In the genomic region with DNA sequence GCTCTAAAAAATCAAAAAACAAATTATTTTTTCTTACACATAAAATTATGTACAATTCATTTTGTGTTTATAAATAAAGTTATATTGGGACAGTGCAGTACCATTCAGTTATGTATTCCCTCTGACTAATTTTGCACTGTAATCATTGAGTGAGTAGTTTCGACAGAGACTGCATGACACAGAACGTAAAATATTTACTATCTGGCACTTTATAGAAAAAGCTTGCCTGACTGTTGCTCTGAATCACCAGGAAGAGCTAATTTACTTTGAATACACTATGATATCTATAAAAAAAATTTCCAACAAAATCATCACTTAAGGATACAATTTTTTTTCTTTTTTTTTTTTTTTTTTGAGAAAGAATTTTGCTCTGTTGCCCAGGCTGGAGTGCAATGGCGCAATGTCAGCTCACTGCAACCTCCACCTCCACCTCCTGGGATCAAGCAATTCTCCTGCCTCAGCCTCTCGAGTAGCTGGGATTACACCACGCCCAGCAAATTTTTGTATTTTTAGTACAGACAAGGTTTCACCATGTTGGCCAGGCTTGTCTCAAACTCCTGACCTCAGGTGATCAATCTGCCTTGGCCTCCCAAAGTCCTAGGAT, we compare ENCODE assay signal across 14 cellular contexts. TPM values are rescaled to one million over a fixed set of nuclear protein-coding genes. Genes with fewer than 3 reads are reported as not detected.
DNase-seq lines count a peak whose midpoint lies in the region; ATAC-seq and TF ChIP-seq lines count a peak whose summit lies in the region.
"Had no signal": no experiment of that assay in that cellular context is flagged by ENCODE, and none has a peak within 500 bp of the region (broad histone marks: within the 10 kb centered on the region; RNA-seq: fewer than 3 reads in every experiment).

No MANE protein-coding gene starts in this region.

- no peaks in the 10 kb centered on the region for H3K9me3 ChIP-seq in thyroid gland
- H3K9me3 ChIP-seq: esophagus squamous epithelium had no signal

- H3K27me3 ChIP-seq in thyroid gland = no peaks in the 10 kb centered on the region
- H3K27me3 ChIP-seq: esophagus squamous epithelium had no signal

- no peak overlapping the region for H3K4me3 Mint-ChIP-seq in stimulated activated naive CD8-positive, alpha-beta T cell treated with anti-CD3 and anti-CD28 coated beads, Interleukin-15, amount 100 ng/mL, for 72 hours

- H3K9me3 Mint-ChIP-seq in stimulated activated naive CD8-positive, alpha-beta T cell treated with anti-CD3 and anti-CD28 coated beads, Interleukin-15, amount 100 ng/mL, for 72 hours = no peaks in the 10 kb centered on the region

- 95 to 98% methylated on average over 5 of the region's 5 CpGs for WGBS in thyroid gland, 2 donors

- H3K36me3 ChIP-seq in thyroid gland = no peaks in the 10 kb centered on the region
- H3K36me3 ChIP-seq: esophagus squamous epithelium had no signal

- no peaks in the 10 kb centered on the region for H3K27me3 Mint-ChIP-seq in stimulated activated naive CD8-positive, alpha-beta T cell treated with anti-CD3 and anti-CD28 coated beads, Interleukin-15, amount 100 ng/mL, for 72 hours

- no peak overlapping the region for H3K27ac Mint-ChIP-seq in stimulated activated naive CD8-positive, alpha-beta T cell treated with anti-CD3 and anti-CD28 coated beads, Interleukin-15, amount 100 ng/mL, for 72 hours

- DNase-seq in EL = peak; percentile 93
- peak; percentile 86 for DNase-seq in NCI-H226
- DNase-seq in choroid plexus epithelial cell (ENCODE audit: low read depth) = peak; percentile 83
- no peak for DNase-seq in omental fat pad (ENCODE audit: low spot score)
- DNase-seq in NCI-H2029 (lab: John Stamatoyannopoulos, UW) = no peak
- no peak for DNase-seq in thyroid gland
- no peak for DNase-seq in stimulated activated naive CD8-positive, alpha-beta T cell treated with anti-CD3 and anti-CD28 coated beads, Interleukin-15, amount 100 ng/mL, for 72 hours
- DNase-seq: activated naive CD4-positive, alpha-beta T cell; esophagus squamous epithelium; islet precursor cell; NCI-H2227 treated with DMSO at 0.1 percent for 48 hours; T-helper 9 cell had no signal

- no peaks in the 10 kb centered on the region for H3K4me1 Mint-ChIP-seq in stimulated activated naive CD8-positive, alpha-beta T cell treated with anti-CD3 and anti-CD28 coated beads, Interleukin-15, amount 100 ng/mL, for 72 hours

- TF ChIP-seq CTCF in choroid plexus epithelial cell (conservative IDR thresholded peaks at IDR 0.05; ENCODE audit: low read depth, low read length) (no peak), omental fat pad (IDR thresholded peaks at IDR 0.05) (no peak), thyroid gland (IDR thresholded peaks at IDR 0.05) (no peak)

- ATAC-seq in omental fat pad (ENCODE audit: low FRiP score) = peak; percentile 74
- ATAC-seq in GM19452 (IDR thresholded peaks at IDR 0.05; ENCODE audit: unreplicated experiment) = no peak
- no peak for ATAC-seq in stimulated activated naive CD8-positive, alpha-beta T cell treated with anti-CD3 and anti-CD28 coated beads, Interleukin-15, amount 100 ng/mL, for 72 hours

- no peaks in the 10 kb centered on the region for H3K4me1 ChIP-seq in thyroid gland
- H3K4me1 ChIP-seq: esophagus squamous epithelium had no signal

- H3K4me3 ChIP-seq in choroid plexus epithelial cell (ENCODE audit: low read depth, low read length) (no peak overlapping the region), thyroid gland (replicated peaks in 1 of 3) (no peak overlapping the region)
- H3K4me3 ChIP-seq: esophagus squamous epithelium had no signal

- intact Hi-C loops in thyroid gland (cut with DNase I) = no loop called here

- H3K27ac ChIP-seq in thyroid gland = no peak overlapping the region
- H3K27ac ChIP-seq: esophagus squamous epithelium had no signal

- TF ChIP-seq POLR2A in thyroid gland (IDR thresholded peaks at IDR 0.05) = no peak

RNA-seq across cellular contexts. Expression of a gene that starts 11.0 kb away (rescaled TPM):
- total RNA-seq in omental fat pad (not detected), thyroid gland (not detected)
- total RNA-seq: chondrocyte, esophagus squamous epithelium had no signal

RNA-seq across cellular contexts. Expression of a gene that starts 26.7 kb away (rescaled TPM):
- 1 to 10 TPM in 2 of 4 donors, under 1 TPM in 2; 0.79 to 2.5 (median 1.1) TPM for total RNA-seq in omental fat pad
- total RNA-seq in thyroid gland = 1 to 10 TPM; 2.1 to 8.4 (median 4.1) TPM

Comparison
In these comparisons a context has a peak if more than half of its experiments do, and no peak if none do; other contexts are left out.
1. DNase-seq: peak in EL (single experiment), NCI-H226 (single experiment) and choroid plexus epithelial cell (single experiment); none in omental fat pad (single experiment), NCI-H2029 (single experiment), thyroid gland (0 of 2) and stimulated activated naive CD8-positive, alpha-beta T cell treated with anti-CD3 and anti-CD28 coated beads, Interleukin-15, amount 100 ng/mL, for 72 hours (0 of 2).